Comparison of ENCODE assay signal across 1 cellular context in the genomic region with DNA sequence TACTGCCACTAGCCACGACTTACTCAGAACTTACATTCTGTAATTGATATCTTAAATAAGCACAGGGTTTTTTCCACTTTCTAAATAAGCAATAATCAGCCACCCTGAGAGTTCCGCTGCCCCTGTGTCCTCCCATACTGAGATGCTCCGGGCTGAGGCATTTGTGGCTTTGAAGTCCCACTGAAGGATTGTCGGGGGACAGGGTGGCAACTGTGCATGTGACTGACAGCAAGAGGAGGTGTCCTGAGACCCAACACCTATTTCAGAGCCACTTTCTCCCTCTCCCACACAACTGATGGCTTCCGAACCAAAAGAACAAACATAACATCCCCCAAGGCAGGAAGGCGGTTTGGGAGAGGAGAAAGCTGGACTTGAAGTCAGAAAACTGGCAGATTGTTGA.
TF ChIP-seq lines count a peak whose summit lies in the region.

No MANE protein-coding gene starts in this region.

TF ChIP-seq in H1, 55 proteins besides CTCF, POLR2A, EP300 and RAD21:
- no peak for TF ChIP-seq PHF8 (conservative IDR thresholded peaks at IDR 0.05; ENCODE audit: low read depth, low read length)
- TF ChIP-seq SIX5 (IDR thresholded peaks at IDR 0.05; ENCODE audit: low read depth, low read length) = no peak
- TF ChIP-seq, protein P1, sequence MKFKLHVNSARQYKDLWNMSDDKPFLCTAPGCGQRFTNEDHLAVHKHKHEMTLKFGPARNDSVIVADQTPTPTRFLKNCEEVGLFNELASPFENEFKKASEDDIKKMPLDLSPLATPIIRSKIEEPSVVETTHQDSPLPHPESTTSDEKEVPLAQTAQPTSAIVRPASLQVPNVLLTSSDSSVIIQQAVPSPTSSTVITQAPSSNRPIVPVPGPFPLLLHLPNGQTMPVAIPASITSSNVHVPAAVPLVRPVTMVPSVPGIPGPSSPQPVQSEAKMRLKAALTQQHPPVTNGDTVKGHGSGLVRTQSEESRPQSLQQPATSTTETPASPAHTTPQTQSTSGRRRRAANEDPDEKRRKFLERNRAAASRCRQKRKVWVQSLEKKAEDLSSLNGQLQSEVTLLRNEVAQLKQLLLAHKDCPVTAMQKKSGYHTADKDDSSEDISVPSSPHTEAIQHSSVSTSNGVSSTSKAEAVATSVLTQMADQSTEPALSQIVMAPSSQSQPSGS (IDR thresholded peaks at IDR 0.05; ENCODE audit: low read length) = no peak
- TF ChIP-seq RBBP5 (IDR thresholded peaks at IDR 0.05; ENCODE audit: borderline replicate concordance, low read depth, low read length) = no peak
- no peak for TF ChIP-seq SIRT6 (IDR thresholded peaks at IDR 0.05; ENCODE audit: low read length)
- no peak for TF ChIP-seq BRCA1 (IDR thresholded peaks at IDR 0.05; ENCODE audit: low read depth, low read length)
- TF ChIP-seq KDM5A (IDR thresholded peaks at IDR 0.05; ENCODE audit: low read length) = no peak
- TF ChIP-seq SIN3A (conservative IDR thresholded peaks at IDR 0.05 in 1 of 2, IDR thresholded peaks at IDR 0.05 in 1 of 2; ENCODE audit: low read depth in 1 of 2, low read length in 2 of 2) = no peak
- no peak for TF ChIP-seq JUN (IDR thresholded peaks at IDR 0.05; ENCODE audit: low read depth, low read length)
- TF ChIP-seq KDM4A (IDR thresholded peaks at IDR 0.05; ENCODE audit: low read depth, low read length, severe bottlenecking) = no peak
